ENCODE assay signal across 9 cellular contexts in the genomic region with DNA sequence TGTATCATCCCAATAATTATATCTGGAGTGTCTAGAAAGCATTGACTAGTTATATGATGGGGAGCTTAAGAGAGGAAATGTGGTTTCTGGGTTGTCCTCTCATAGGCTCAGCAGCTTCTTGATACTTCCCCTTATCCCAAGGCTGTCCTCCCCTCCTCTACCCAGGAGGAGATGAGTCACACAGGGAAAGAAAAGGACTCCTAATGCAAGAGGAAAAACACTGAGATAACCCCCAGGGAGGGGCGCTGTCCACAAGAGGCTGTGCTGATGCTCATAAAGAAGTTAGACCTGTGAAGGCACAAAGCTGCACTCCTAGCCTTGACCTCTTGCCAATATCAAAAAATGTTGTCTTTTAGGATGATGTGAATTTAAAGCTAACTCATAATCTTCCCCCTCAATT. TPM values are rescaled to one million over a fixed set of nuclear protein-coding genes. Genes with fewer than 3 reads are reported as not detected.
DNase-seq lines count a peak whose midpoint lies in the region; ATAC-seq, FAIRE-seq and TF ChIP-seq lines count a peak whose summit lies in the region.
"Had no signal": no experiment of that assay in that cellular context is flagged by ENCODE, and none has a peak within 500 bp of the region (broad histone marks: within the 10 kb centered on the region; RNA-seq: fewer than 3 reads in every experiment).

No MANE protein-coding gene starts in this region.

- CTCF ChIA-PET in MCF 10A (lab: Yijun Ruan, JAX): interaction anchor here (0.6 to 4.4 kb wide), 4 partner anchors 9 to 101 kb away, joined by 3 to 20 read pairs (median 3); no protein-coding TSS in a partner anchor

- BruUV-seq in MCF 10A (replicated peaks; lab: Mats Ljungman, UMichigan): no TSS peak

- no peak overlapping the region for H3K4me3 Mint-ChIP-seq in MCF 10A (ENCODE audit: unreplicated experiment)
- H3K4me3 Mint-ChIP-seq: CD4-positive, alpha-beta T cell had no signal

- H3K4me3 ChIP-seq in breast epithelium: no peak overlapping the region
- H3K4me3 ChIP-seq in upper lobe of right lung: no peak overlapping the region

- no peak overlapping the region for H3K27ac ChIP-seq in breast epithelium
- H3K27ac ChIP-seq in upper lobe of right lung: no peak overlapping the region

- DNase-seq in MCF 10A (ENCODE audit: unreplicated experiment): peak; percentile 77
- DNase-seq in breast epithelium (ENCODE audit: low spot score in 2 of 2): no peak
- peak; percentile 56 for DNase-seq in RCC 7860 (ENCODE audit: low spot score)
- peak; percentile 74 for DNase-seq in fibroblast of peridontal ligament (ENCODE audit: extremely low read depth)
- no peak for DNase-seq in upper lobe of right lung
- no peak for DNase-seq in DMS153 (lab: John Stamatoyannopoulos, UW)
- DNase-seq: CD4-positive, alpha-beta T cell had no signal

- H3K36me3 Mint-ChIP-seq in MCF 10A (ENCODE audit: insufficient read depth, unreplicated experiment): no peaks in the 10 kb centered on the region

- ATAC-seq in upper lobe of right lung: peak; percentile 75
- no peak for ATAC-seq in GM18867 (IDR thresholded peaks at IDR 0.05; ENCODE audit: unreplicated experiment)
- no peak for ATAC-seq in GM19023 (IDR thresholded peaks at IDR 0.05; ENCODE audit: unreplicated experiment)

- H3K27ac Mint-ChIP-seq in MCF 10A (ENCODE audit: low read depth, unreplicated experiment): no peak overlapping the region
- H3K27ac Mint-ChIP-seq: CD4-positive, alpha-beta T cell had no signal

- TF ChIP-seq CTCF in MCF 10A (IDR thresholded peaks at IDR 0.05; ENCODE audit: unreplicated experiment) (no peak), breast epithelium (IDR thresholded peaks at IDR 0.05) (no peak), upper lobe of right lung (IDR thresholded peaks at IDR 0.05) (no peak)

- H3K4me1 ChIP-seq in breast epithelium: no peaks in the 10 kb centered on the region
- H3K4me1 ChIP-seq in upper lobe of right lung: no peaks in the 10 kb centered on the region

- no peak for TF ChIP-seq POLR2A in breast epithelium (IDR thresholded peaks at IDR 0.05)

- no peaks in the 10 kb centered on the region for H3K36me3 ChIP-seq in breast epithelium
- H3K36me3 ChIP-seq in upper lobe of right lung: no peaks in the 10 kb centered on the region

- H3K27me3 Mint-ChIP-seq in MCF 10A (ENCODE audit: insufficient read depth, unreplicated experiment): peaks cover 33% of the 10 kb centered on the region
- H3K27me3 Mint-ChIP-seq: CD4-positive, alpha-beta T cell had no signal

- H3K4me1 Mint-ChIP-seq in MCF 10A (ENCODE audit: insufficient read depth, unreplicated experiment): no peaks in the 10 kb centered on the region

- POLR2A ChIA-PET in MCF 10A (lab: Yijun Ruan, JAX): no interaction called here

- H3K9me3 ChIP-seq in breast epithelium (no peaks in the 10 kb centered on the region), upper lobe of right lung (no peaks in the 10 kb centered on the region)

- no peaks in the 10 kb centered on the region for H3K27me3 ChIP-seq in breast epithelium
- no peaks in the 10 kb centered on the region for H3K27me3 ChIP-seq in upper lobe of right lung

- H3K9me3 Mint-ChIP-seq in MCF 10A (ENCODE audit: unreplicated experiment): no peaks in the 10 kb centered on the region
- H3K9me3 Mint-ChIP-seq: CD4-positive, alpha-beta T cell had no signal

- intact Hi-C loops in MCF 10A (cut with micrococcal nuclease): no loop called here
- intact Hi-C loops in breast epithelium (cut with DNase I; ENCODE audit: low total_unique reads): no loop called here
- intact Hi-C loops in upper lobe of right lung (cut with DNase I): no loop called here

- no peak for FAIRE-seq in RCC 7860 (lab: Jason Lieb, UNC)

RNA-seq across cellular contexts. Expression of a gene that starts 28.8 kb away (rescaled TPM):
- total RNA-seq in MCF 10A (2022) (22.3 and 25.4 TPM in 2 replicates), breast epithelium (10 to 100 TPM; 25.8 to 36.1 (median 35.9) TPM), upper lobe of right lung (45.6 TPM)

Comparison
In these comparisons a context has a peak if more than half of its experiments do, and no peak if none do; other contexts are left out.
1. DNase-seq: peak in MCF 10A (single experiment), RCC 7860 (single experiment) and fibroblast of peridontal ligament (single experiment); none in breast epithelium (0 of 2), upper lobe of right lung (single experiment) and DMS153 (single experiment).